Comparison of ENCODE assay signal across 16 cellular contexts in genomic region chr16:1734816-1735215, GRCh38. TPM values are rescaled to one million over a fixed set of nuclear protein-coding genes. Genes with fewer than 3 reads are reported as not detected.
DNase-seq lines count a peak whose midpoint lies in the region; ATAC-seq, FAIRE-seq and TF ChIP-seq lines count a peak whose summit lies in the region.
"Had no signal": no experiment of that assay in that cellular context is flagged by ENCODE, and none has a peak within 500 bp of the region (broad histone marks: within the 10 kb centered on the region; RNA-seq: fewer than 3 reads in every experiment).

No MANE protein-coding gene starts in this region.

- peak overlapping the region; percentile 83 for H3K4me3 Mint-ChIP-seq in endothelial cell (ENCODE audit: unreplicated experiment)
- H3K4me3 Mint-ChIP-seq: CD14-positive monocyte, HFFc6 had no signal

- TF ChIP-seq POLR2A in HepG2 (IDR thresholded peaks at IDR 0.05; ENCODE audit: insufficient read depth in 1 of 2, low read depth in 2 of 2, low read length in 2 of 2) (no peak), right lobe of liver (IDR thresholded peaks at IDR 0.05) (no peak), suprapubic skin (IDR thresholded peaks at IDR 0.05) (no peak)

- DNase-seq in HepG2 (ENCODE audit: low spot score) (no peak), right lobe of liver (no peak), endothelial cell (ENCODE audit: low spot score) (no peak), osteoblast (ENCODE audit: insufficient read length, low spot score, missing footprints) (peak; percentile 73), foreskin keratinocyte (no peak), MV-4-11 (lab: John Stamatoyannopoulos, UW) (no peak), suprapubic skin (ENCODE audit: low spot score in 2 of 2) (no peak)
- no peak for DNase-seq in activated T-cell treated with anti-CD3 and anti-CD28 coated beads, Interleukin-2, amount 50 U/mL, for 48 hours
- DNase-seq: DMS53, GF-D8, GM23248, HFFc6 had no signal

- peaks cover 7% of the 10 kb centered on the region for H3K27me3 Mint-ChIP-seq in endothelial cell (ENCODE audit: unreplicated experiment)

- intact Hi-C loops in HepG2 (cut with micrococcal nuclease; ENCODE audit: unreplicated experiment), result no loop called here
- intact Hi-C loops in right lobe of liver (cut with DNase I), result no loop called here

- 95% methylated on average over 8 of the region's 22 CpGs for WGBS in HepG2 (ENCODE audit: low lambda C conversion rate)
- 100% methylated on average over 7 of the region's 22 CpGs for WGBS in right lobe of liver (ENCODE audit: insufficient coverage, low coverage, low lambda C conversion rate, missing lambda C conversion rate)
- WGBS in suprapubic skin, result 96% methylated on average over 17 of the region's 22 CpGs

- no peak for FAIRE-seq in HepG2 (lab: Jason Lieb, UNC)

- H3K27ac ChIP-seq in HepG2 (ENCODE audit: extremely low read length, insufficient read depth, low read length), result no peak overlapping the region
- no peak overlapping the region for H3K27ac ChIP-seq in right lobe of liver
- no peak overlapping the region for H3K27ac ChIP-seq in osteoblast (ENCODE audit: low read depth, low read length)
- no peak overlapping the region for H3K27ac ChIP-seq in foreskin keratinocyte
- no peak overlapping the region for H3K27ac ChIP-seq in suprapubic skin
- H3K27ac ChIP-seq: 22Rv1, GM23248, HL-60 had no signal

- H3K9me3 ChIP-seq in HepG2 (ENCODE audit: low read length) (peaks cover 20% of the 10 kb centered on the region), right lobe of liver (no peaks in the 10 kb centered on the region), osteoblast (ENCODE audit: low read depth, low read length) (no peaks in the 10 kb centered on the region), suprapubic skin (no peaks in the 10 kb centered on the region)
- H3K9me3 ChIP-seq: HAP-1 had no signal

- H4K20me1 ChIP-seq in HepG2 (ENCODE audit: insufficient read depth, low read length) (no peaks in the 10 kb centered on the region), osteoblast (ENCODE audit: insufficient read depth, low read length) (peaks cover 34% of the 10 kb centered on the region)

- no peaks in the 10 kb centered on the region for H3K4me1 ChIP-seq in HepG2 (ENCODE audit: insufficient read depth, low read length)
- H3K4me1 ChIP-seq in right lobe of liver, result no peaks in the 10 kb centered on the region
- no peaks in the 10 kb centered on the region for H3K4me1 ChIP-seq in osteoblast (ENCODE audit: insufficient read depth, low read length)
- H3K4me1 ChIP-seq in foreskin keratinocyte, result no peaks in the 10 kb centered on the region
- H3K4me1 ChIP-seq in suprapubic skin, result peaks cover 14% of the 10 kb centered on the region
- H3K4me1 ChIP-seq: HAP-1 had no signal

- H3K36me3 Mint-ChIP-seq in endothelial cell (ENCODE audit: low read depth, unreplicated experiment), result peaks cover 9% of the 10 kb centered on the region

- H3K27ac Mint-ChIP-seq in endothelial cell (ENCODE audit: unreplicated experiment), result no peak overlapping the region
- H3K27ac Mint-ChIP-seq: HFFc6 had no signal

- CTCF ChIA-PET in HepG2 (lab: Yijun Ruan, JAX; ENCODE audit: low intra/inter-chr PET ratio, low total read pairs), result no interaction called here

- TF ChIP-seq CTCF in HepG2 (CRISPR knock-in tag; IDR thresholded peaks at IDR 0.05) (no peak), right lobe of liver (IDR thresholded peaks at IDR 0.05) (no peak), endothelial cell (IDR thresholded peaks at IDR 0.05; ENCODE audit: unreplicated experiment) (no peak), osteoblast (IDR thresholded peaks at IDR 0.05; ENCODE audit: extremely low read depth, low read depth, low read length) (no peak), foreskin keratinocyte (conservative IDR thresholded peaks at IDR 0.05) (no peak), suprapubic skin (IDR thresholded peaks at IDR 0.05) (no peak)

- H3K27me3 ChIP-seq in HepG2 (ENCODE audit: control insufficient read depth in 1 of 2, insufficient read depth in 2 of 2, low read length in 2 of 2), result no peaks in the 10 kb centered on the region; a peak in 1 of 5 replicates
- no peaks in the 10 kb centered on the region for H3K27me3 ChIP-seq in right lobe of liver
- no peaks in the 10 kb centered on the region for H3K27me3 ChIP-seq in osteoblast (ENCODE audit: insufficient read depth, low read length)
- H3K27me3 ChIP-seq in foreskin keratinocyte, result no peaks in the 10 kb centered on the region
- H3K27me3 ChIP-seq in suprapubic skin, result no peaks in the 10 kb centered on the region

- in situ Hi-C loops in HepG2 (cut with HindIII; ENCODE audit: extremely low pct_ligation_motif_present, low pct_unique_long_range_greater_than_20kb), result no loop called here

- no peak for TF ChIP-seq EP300 in HepG2 (IDR thresholded peaks at IDR 0.05; ENCODE audit: low read depth in 2 of 2, low read length in 2 of 2)
- TF ChIP-seq EP300 in HepG2 (CRISPR knock-in tag; IDR thresholded peaks at IDR 0.05; ENCODE audit: borderline replicate concordance), result no peak
- no peak for TF ChIP-seq EP300 in suprapubic skin (IDR thresholded peaks at IDR 0.05)

- ATAC-seq in HepG2 (no peak; the same call in 2 of the 3 replicates), right lobe of liver (no peak), foreskin keratinocyte (no peak)

- H2AFZ ChIP-seq in HepG2 (ENCODE audit: low read length) (no peak overlapping the region), osteoblast (ENCODE audit: low read length) (no peak overlapping the region)
- H2AFZ ChIP-seq: GM23248 had no signal

- H3K36me3 ChIP-seq in HepG2 (replicated peaks in 1 of 2; ENCODE audit: control insufficient read depth in 1 of 2, insufficient read depth in 2 of 2, low read length in 2 of 2) (peaks cover 11 to 25% of the 10 kb centered on the region in 2 experiments; a peak in 3 of 5 replicates), right lobe of liver (peaks cover 0 to 17% (median 5%) of the 10 kb centered on the region in 4 donors), osteoblast (ENCODE audit: insufficient read depth, low read length) (peaks cover 26% of the 10 kb centered on the region), suprapubic skin (peaks cover 32% of the 10 kb centered on the region)

- H3K4me3 ChIP-seq in HepG2 (replicated peaks in 1 of 3; ENCODE audit: insufficient read depth in 1 of 3, low read depth in 2 of 3, low read length in 3 of 3) (no peak overlapping the region), right lobe of liver (no peak overlapping the region), osteoblast (ENCODE audit: insufficient read depth, low read length) (no peak overlapping the region), suprapubic skin (no peak overlapping the region)
- H3K4me3 ChIP-seq: GM23248, HAP-1 had no signal

- TF ChIP-seq RAD21 in HepG2 (CRISPR knock-in tag; IDR thresholded peaks at IDR 0.05), result no peak

- no peaks in the 10 kb centered on the region for H3K9me3 Mint-ChIP-seq in endothelial cell (ENCODE audit: unreplicated experiment)
- H3K9me3 Mint-ChIP-seq: HFFc6 had no signal

- POLR2A ChIA-PET in HepG2 (lab: Yijun Ruan, JAX), result no interaction called here

- peaks cover 5% of the 10 kb centered on the region for H3K4me1 Mint-ChIP-seq in endothelial cell (ENCODE audit: unreplicated experiment)

- H3K9ac ChIP-seq in HepG2 (ENCODE audit: insufficient read depth, low read depth, low read length), result no peak overlapping the region
- H3K9ac ChIP-seq: GM23248 had no signal

- BruUV-seq in HepG2 (replicated peaks; lab: Mats Ljungman, UMichigan), result no TSS peak

- no peak overlapping the region for H3K4me2 ChIP-seq in HepG2 (ENCODE audit: low read depth, low read length)
- no peak overlapping the region for H3K4me2 ChIP-seq in osteoblast (ENCODE audit: insufficient read depth, low read length)

- no peaks in the 10 kb centered on the region for H3K79me2 ChIP-seq in HepG2 (ENCODE audit: insufficient read depth, low read length)
- H3K79me2 ChIP-seq in osteoblast (ENCODE audit: insufficient read depth, low read length), result peaks cover 42% of the 10 kb centered on the region

RNA-seq across cellular contexts. Expression of gene MAPK8IP3, which starts 28.8 kb away (rescaled TPM):
- total RNA-seq in HepG2 (2016; rRNA removed; fragmentation: Illumina TruSeq; extraction: Trizol) (3.6 and 25.1 TPM in 2 replicates), right lobe of liver (10 to 100 TPM in 5 of 6 experiments, 1 to 10 TPM in 1; 8.7 to 37.3 (median 23.0) TPM), endothelial cell (ENCODE audit: unreplicated experiment) (147 TPM), osteoblast (64.1 and 71.0 TPM in 2 replicates), foreskin keratinocyte (22.4 and 28.2 TPM in 2 replicates), suprapubic skin (100 to 1,000 TPM in 1 of 4 donors, 10 to 100 TPM in 3; 56.0 to 206 (median 82.1) TPM)
- 9.0 and 11.0 TPM in 2 replicates for total RNA-seq in HepG2 (2016; cell fraction: cytosol; rRNA removed; fragmentation: Illumina TruSeq; extraction: Trizol; ENCODE audit: low read depth)
- total RNA-seq in HepG2 (2016; cell fraction: insoluble cytoplasmic fraction; rRNA removed; fragmentation: Illumina TruSeq; extraction: Trizol), result 3.3 and 29.8 TPM in 2 replicates
- total RNA-seq in HepG2 (2016; cell fraction: membrane; rRNA removed; fragmentation: Illumina TruSeq; extraction: Trizol), result 3.8 and 4.5 TPM in 2 replicates
- 45.6 and 52.7 TPM in 2 replicates for total RNA-seq in HepG2 (2016; cell fraction: nucleus; rRNA removed; fragmentation: Illumina TruSeq; extraction: Trizol)
- polyA plus RNA-seq in HepG2 (2011; rRNA removed) (41.7 and 65.8 TPM in 2 replicates), foreskin keratinocyte (8.5 and 10.6 TPM in 2 replicates)
- polyA plus RNA-seq in HepG2 (2011; cell fraction: cytosol; rRNA removed), result 5.6 and 10.1 TPM in 2 replicates
- polyA plus RNA-seq in HepG2 (2011; cell fraction: nucleus; rRNA removed), result 653 and 865 TPM in 2 replicates
- polyA plus RNA-seq in HepG2 (2012), result 43.5 and 49.9 TPM in 2 replicates
- 0.76 and 0.97 TPM in 2 replicates for polyA plus RNA-seq in HepG2 (2016; cell fraction: cytosol; fragmentation: Illumina TruSeq; extraction: Trizol; ENCODE audit: low read depth)
- 3.3 and 4.5 TPM in 2 replicates for polyA plus RNA-seq in HepG2 (2016; cell fraction: insoluble cytoplasmic fraction; fragmentation: Illumina TruSeq; extraction: Trizol; ENCODE audit: low read depth)
- polyA plus RNA-seq in HepG2 (2016; cell fraction: membrane; fragmentation: Illumina TruSeq; extraction: Trizol; ENCODE audit: low read depth), result 1.8 and 2.1 TPM in 2 replicates
- 244 and 279 TPM in 2 replicates for polyA plus RNA-seq in HepG2 (2016; cell fraction: nucleus; fragmentation: Illumina TruSeq; extraction: Trizol; ENCODE audit: insufficient read depth, low read depth)
- polyA minus RNA-seq in HepG2 (2011; rRNA and poly(A)+ RNA removed; ENCODE audit: low replicate concordance), result 15.0 and 33.9 TPM in 2 replicates
- 4.7 and 4.8 TPM in 2 replicates for polyA minus RNA-seq in HepG2 (2011; cell fraction: cytosol; rRNA and poly(A)+ RNA removed)
- polyA minus RNA-seq in HepG2 (2011; cell fraction: nucleus; rRNA and poly(A)+ RNA removed), result 92.2 and 93.0 TPM in 2 replicates

RNA-seq across cellular contexts. Expression of gene NME3, which starts 36.5 kb away (rescaled TPM):
- 4.9 and 15.9 TPM in 2 replicates for total RNA-seq in HepG2 (2016; rRNA removed; fragmentation: Illumina TruSeq; extraction: Trizol)
- total RNA-seq in HepG2 (2016; cell fraction: cytosol; rRNA removed; fragmentation: Illumina TruSeq; extraction: Trizol; ENCODE audit: low read depth), result 27.7 and 30.7 TPM in 2 replicates
- 6.6 and 17.1 TPM in 2 replicates for total RNA-seq in HepG2 (2016; cell fraction: insoluble cytoplasmic fraction; rRNA removed; fragmentation: Illumina TruSeq; extraction: Trizol)
- 19.1 and 22.3 TPM in 2 replicates for total RNA-seq in HepG2 (2016; cell fraction: membrane; rRNA removed; fragmentation: Illumina TruSeq; extraction: Trizol)
- total RNA-seq in HepG2 (2016; cell fraction: nucleus; rRNA removed; fragmentation: Illumina TruSeq; extraction: Trizol), result 17.5 and 23.3 TPM in 2 replicates
- 10.4 and 13.9 TPM in 2 replicates for polyA plus RNA-seq in HepG2 (2011; rRNA removed)
- 7.3 and 17.7 TPM in 2 replicates for polyA plus RNA-seq in HepG2 (2011; cell fraction: cytosol; rRNA removed)
- 96.4 and 121 TPM in 2 replicates for polyA plus RNA-seq in HepG2 (2011; cell fraction: nucleus; rRNA removed)
- 5.5 and 9.1 TPM in 2 replicates for polyA plus RNA-seq in HepG2 (2012)
- 21.1 and 24.5 TPM in 2 replicates for polyA plus RNA-seq in HepG2 (2016; cell fraction: cytosol; fragmentation: Illumina TruSeq; extraction: Trizol; ENCODE audit: low read depth)
- polyA plus RNA-seq in HepG2 (2016; cell fraction: insoluble cytoplasmic fraction; fragmentation: Illumina TruSeq; extraction: Trizol; ENCODE audit: low read depth), result 5.3 and 5.8 TPM in 2 replicates
- 12.6 and 13.9 TPM in 2 replicates for polyA plus RNA-seq in HepG2 (2016; cell fraction: membrane; fragmentation: Illumina TruSeq; extraction: Trizol; ENCODE audit: low read depth)
- polyA plus RNA-seq in HepG2 (2016; cell fraction: nucleus; fragmentation: Illumina TruSeq; extraction: Trizol; ENCODE audit: insufficient read depth, low read depth), result 35.8 and 39.3 TPM in 2 replicates
- polyA minus RNA-seq in HepG2 (2011; rRNA and poly(A)+ RNA removed; ENCODE audit: low replicate concordance), result 2.3 and 4.2 TPM in 2 replicates
- polyA minus RNA-seq in HepG2 (2011; cell fraction: cytosol; rRNA and poly(A)+ RNA removed), result 2.1 and 3.5 TPM in 2 replicates
- polyA minus RNA-seq in HepG2 (2011; cell fraction: nucleus; rRNA and poly(A)+ RNA removed), result 8.4 and 9.0 TPM in 2 replicates
- 10 to 100 TPM; 17.9 to 36.1 (median 23.2) TPM for total RNA-seq in right lobe of liver
- total RNA-seq in endothelial cell (ENCODE audit: unreplicated experiment), result 33.3 TPM
- total RNA-seq in osteoblast, result 49.2 and 55.4 TPM in 2 replicates
- total RNA-seq in foreskin keratinocyte, result 24.8 and 25.2 TPM in 2 replicates
- polyA plus RNA-seq in foreskin keratinocyte, result 40.0 and 40.5 TPM in 2 replicates
- total RNA-seq in suprapubic skin, result 100 to 1,000 TPM in 3 of 4 donors, 10 to 100 TPM in 1; 76.9 to 115 (median 103) TPM

RNA-seq across cellular contexts. Expression of gene EME2, which starts 37.8 kb away (rescaled TPM):
- total RNA-seq in HepG2 (2016; rRNA removed; fragmentation: Illumina TruSeq; extraction: Trizol), result 1.7 and 7.6 TPM in 2 replicates
- 0.79 and 1.3 TPM in 2 replicates for total RNA-seq in HepG2 (2016; cell fraction: cytosol; rRNA removed; fragmentation: Illumina TruSeq; extraction: Trizol; ENCODE audit: low read depth)
- total RNA-seq in HepG2 (2016; cell fraction: insoluble cytoplasmic fraction; rRNA removed; fragmentation: Illumina TruSeq; extraction: Trizol), result 1.7 and 6.0 TPM in 2 replicates
- 1.2 TPM in 2 replicates for total RNA-seq in HepG2 (2016; cell fraction: membrane; rRNA removed; fragmentation: Illumina TruSeq; extraction: Trizol)
- total RNA-seq in HepG2 (2016; cell fraction: nucleus; rRNA removed; fragmentation: Illumina TruSeq; extraction: Trizol), result 7.8 and 8.4 TPM in 2 replicates
- 4.4 and 6.5 TPM in 2 replicates for polyA plus RNA-seq in HepG2 (2011; rRNA removed)
- 1.3 and 2.0 TPM in 2 replicates for polyA plus RNA-seq in HepG2 (2011; cell fraction: cytosol; rRNA removed)
- 81.3 and 90.4 TPM in 2 replicates for polyA plus RNA-seq in HepG2 (2011; cell fraction: nucleus; rRNA removed)
- polyA plus RNA-seq in HepG2 (2012), result 3.4 and 4.5 TPM in 2 replicates
- polyA plus RNA-seq in HepG2 (2016; cell fraction: cytosol; fragmentation: Illumina TruSeq; extraction: Trizol; ENCODE audit: low read depth), result 0.23 and 0.36 TPM in 2 replicates
- 1.7 and 2.2 TPM in 2 replicates for polyA plus RNA-seq in HepG2 (2016; cell fraction: insoluble cytoplasmic fraction; fragmentation: Illumina TruSeq; extraction: Trizol; ENCODE audit: low read depth)
- polyA plus RNA-seq in HepG2 (2016; cell fraction: membrane; fragmentation: Illumina TruSeq; extraction: Trizol; ENCODE audit: low read depth), result 0.51 and 0.65 TPM in 2 replicates
- 31.9 and 34.1 TPM in 2 replicates for polyA plus RNA-seq in HepG2 (2016; cell fraction: nucleus; fragmentation: Illumina TruSeq; extraction: Trizol; ENCODE audit: insufficient read depth, low read depth)
- 5.2 and 6.5 TPM in 2 replicates for polyA minus RNA-seq in HepG2 (2011; rRNA and poly(A)+ RNA removed; ENCODE audit: low replicate concordance)
- polyA minus RNA-seq in HepG2 (2011; cell fraction: cytosol; rRNA and poly(A)+ RNA removed), result 0.79 and 1.3 TPM in 2 replicates
- polyA minus RNA-seq in HepG2 (2011; cell fraction: nucleus; rRNA and poly(A)+ RNA removed), result 17.7 and 19.7 TPM in 2 replicates
- 10 to 100 TPM in 1 of 6 experiments, 1 to 10 TPM in 5; 3.8 to 11.1 (median 5.0) TPM for total RNA-seq in right lobe of liver
- total RNA-seq in endothelial cell (ENCODE audit: unreplicated experiment), result 25.4 TPM
- 10.0 and 16.3 TPM in 2 replicates for total RNA-seq in osteoblast
- 5.9 and 8.5 TPM in 2 replicates for total RNA-seq in foreskin keratinocyte
- polyA plus RNA-seq in foreskin keratinocyte, result 3.0 and 4.3 TPM in 2 replicates
- total RNA-seq in suprapubic skin, result 10 to 100 TPM in 2 of 4 donors, 1 to 10 TPM in 2; 9.8 to 26.3 (median 15.1) TPM

RNA-seq across cellular contexts. Expression of gene MRPS34, which starts 38.1 kb away (rescaled TPM):
- total RNA-seq in HepG2 (2016; rRNA removed; fragmentation: Illumina TruSeq; extraction: Trizol) (129 and 131 TPM in 2 replicates), right lobe of liver (10 to 100 TPM; 42.5 to 90.5 (median 52.9) TPM), endothelial cell (ENCODE audit: unreplicated experiment) (62.7 TPM), osteoblast (40.5 and 47.1 TPM in 2 replicates), foreskin keratinocyte (139 and 174 TPM in 2 replicates), suprapubic skin (10 to 100 TPM; 46.8 to 74.3 (median 64.9) TPM)
- total RNA-seq in HepG2 (2016; cell fraction: cytosol; rRNA removed; fragmentation: Illumina TruSeq; extraction: Trizol; ENCODE audit: low read depth), result 34.5 and 36.0 TPM in 2 replicates
- 130 and 146 TPM in 2 replicates for total RNA-seq in HepG2 (2016; cell fraction: insoluble cytoplasmic fraction; rRNA removed; fragmentation: Illumina TruSeq; extraction: Trizol)
- 51.5 and 64.0 TPM in 2 replicates for total RNA-seq in HepG2 (2016; cell fraction: membrane; rRNA removed; fragmentation: Illumina TruSeq; extraction: Trizol)
- total RNA-seq in HepG2 (2016; cell fraction: nucleus; rRNA removed; fragmentation: Illumina TruSeq; extraction: Trizol), result 59.6 and 64.6 TPM in 2 replicates
- polyA plus RNA-seq in HepG2 (2011; rRNA removed) (61.3 and 63.5 TPM in 2 replicates), foreskin keratinocyte (223 and 236 TPM in 2 replicates)
- 70.4 and 99.7 TPM in 2 replicates for polyA plus RNA-seq in HepG2 (2011; cell fraction: cytosol; rRNA removed)
- 83.9 and 98.7 TPM in 2 replicates for polyA plus RNA-seq in HepG2 (2011; cell fraction: nucleus; rRNA removed)
- 48.9 and 50.7 TPM in 2 replicates for polyA plus RNA-seq in HepG2 (2012)
- polyA plus RNA-seq in HepG2 (2016; cell fraction: cytosol; fragmentation: Illumina TruSeq; extraction: Trizol; ENCODE audit: low read depth), result 42.4 and 48.9 TPM in 2 replicates
- 212 and 241 TPM in 2 replicates for polyA plus RNA-seq in HepG2 (2016; cell fraction: insoluble cytoplasmic fraction; fragmentation: Illumina TruSeq; extraction: Trizol; ENCODE audit: low read depth)
- 59.9 and 71.5 TPM in 2 replicates for polyA plus RNA-seq in HepG2 (2016; cell fraction: membrane; fragmentation: Illumina TruSeq; extraction: Trizol; ENCODE audit: low read depth)
- polyA plus RNA-seq in HepG2 (2016; cell fraction: nucleus; fragmentation: Illumina TruSeq; extraction: Trizol; ENCODE audit: insufficient read depth, low read depth), result 154 and 163 TPM in 2 replicates
- polyA minus RNA-seq in HepG2 (2011; rRNA and poly(A)+ RNA removed; ENCODE audit: low replicate concordance), result 27.6 and 50.7 TPM in 2 replicates
- 25.2 and 30.8 TPM in 2 replicates for polyA minus RNA-seq in HepG2 (2011; cell fraction: cytosol; rRNA and poly(A)+ RNA removed)
- 21.9 and 29.5 TPM in 2 replicates for polyA minus RNA-seq in HepG2 (2011; cell fraction: nucleus; rRNA and poly(A)+ RNA removed)

RNA-seq across cellular contexts. Expression of gene SPSB3, which starts 47.6 kb away (rescaled TPM):
- total RNA-seq in HepG2 (2016; rRNA removed; fragmentation: Illumina TruSeq; extraction: Trizol), result 8.2 and 13.2 TPM in 2 replicates
- 8.6 and 9.9 TPM in 2 replicates for total RNA-seq in HepG2 (2016; cell fraction: cytosol; rRNA removed; fragmentation: Illumina TruSeq; extraction: Trizol; ENCODE audit: low read depth)
- 6.5 and 13.8 TPM in 2 replicates for total RNA-seq in HepG2 (2016; cell fraction: insoluble cytoplasmic fraction; rRNA removed; fragmentation: Illumina TruSeq; extraction: Trizol)
- 9.4 and 12.7 TPM in 2 replicates for total RNA-seq in HepG2 (2016; cell fraction: membrane; rRNA removed; fragmentation: Illumina TruSeq; extraction: Trizol)
- total RNA-seq in HepG2 (2016; cell fraction: nucleus; rRNA removed; fragmentation: Illumina TruSeq; extraction: Trizol), result 14.1 and 16.2 TPM in 2 replicates
- polyA plus RNA-seq in HepG2 (2011; rRNA removed), result 21.9 and 26.7 TPM in 2 replicates
- polyA plus RNA-seq in HepG2 (2011; cell fraction: cytosol; rRNA removed), result 15.4 and 25.3 TPM in 2 replicates
- 142 and 184 TPM in 2 replicates for polyA plus RNA-seq in HepG2 (2011; cell fraction: nucleus; rRNA removed)
- polyA plus RNA-seq in HepG2 (2012), result 12.3 and 24.9 TPM in 2 replicates
- 6.4 and 7.5 TPM in 2 replicates for polyA plus RNA-seq in HepG2 (2016; cell fraction: cytosol; fragmentation: Illumina TruSeq; extraction: Trizol; ENCODE audit: low read depth)
- 7.6 and 8.0 TPM in 2 replicates for polyA plus RNA-seq in HepG2 (2016; cell fraction: insoluble cytoplasmic fraction; fragmentation: Illumina TruSeq; extraction: Trizol; ENCODE audit: low read depth)
- 6.8 and 7.3 TPM in 2 replicates for polyA plus RNA-seq in HepG2 (2016; cell fraction: membrane; fragmentation: Illumina TruSeq; extraction: Trizol; ENCODE audit: low read depth)
- 29.9 and 32.1 TPM in 2 replicates for polyA plus RNA-seq in HepG2 (2016; cell fraction: nucleus; fragmentation: Illumina TruSeq; extraction: Trizol; ENCODE audit: insufficient read depth, low read depth)
- 15.4 and 19.4 TPM in 2 replicates for polyA minus RNA-seq in HepG2 (2011; rRNA and poly(A)+ RNA removed; ENCODE audit: low replicate concordance)
- polyA minus RNA-seq in HepG2 (2011; cell fraction: cytosol; rRNA and poly(A)+ RNA removed), result 4.5 and 8.0 TPM in 2 replicates
- polyA minus RNA-seq in HepG2 (2011; cell fraction: nucleus; rRNA and poly(A)+ RNA removed), result 12.4 and 13.7 TPM in 2 replicates
- total RNA-seq in right lobe of liver, result 10 to 100 TPM; 18.6 to 42.5 (median 34.5) TPM
- 52.9 TPM for total RNA-seq in endothelial cell (ENCODE audit: unreplicated experiment)
- 33.6 and 42.3 TPM in 2 replicates for total RNA-seq in osteoblast
- 21.7 and 27.4 TPM in 2 replicates for total RNA-seq in foreskin keratinocyte
- polyA plus RNA-seq in foreskin keratinocyte, result 24.5 and 32.4 TPM in 2 replicates
- 100 to 1,000 TPM; 124 to 205 (median 156) TPM for total RNA-seq in suprapubic skin
